In the genomic region with DNA sequence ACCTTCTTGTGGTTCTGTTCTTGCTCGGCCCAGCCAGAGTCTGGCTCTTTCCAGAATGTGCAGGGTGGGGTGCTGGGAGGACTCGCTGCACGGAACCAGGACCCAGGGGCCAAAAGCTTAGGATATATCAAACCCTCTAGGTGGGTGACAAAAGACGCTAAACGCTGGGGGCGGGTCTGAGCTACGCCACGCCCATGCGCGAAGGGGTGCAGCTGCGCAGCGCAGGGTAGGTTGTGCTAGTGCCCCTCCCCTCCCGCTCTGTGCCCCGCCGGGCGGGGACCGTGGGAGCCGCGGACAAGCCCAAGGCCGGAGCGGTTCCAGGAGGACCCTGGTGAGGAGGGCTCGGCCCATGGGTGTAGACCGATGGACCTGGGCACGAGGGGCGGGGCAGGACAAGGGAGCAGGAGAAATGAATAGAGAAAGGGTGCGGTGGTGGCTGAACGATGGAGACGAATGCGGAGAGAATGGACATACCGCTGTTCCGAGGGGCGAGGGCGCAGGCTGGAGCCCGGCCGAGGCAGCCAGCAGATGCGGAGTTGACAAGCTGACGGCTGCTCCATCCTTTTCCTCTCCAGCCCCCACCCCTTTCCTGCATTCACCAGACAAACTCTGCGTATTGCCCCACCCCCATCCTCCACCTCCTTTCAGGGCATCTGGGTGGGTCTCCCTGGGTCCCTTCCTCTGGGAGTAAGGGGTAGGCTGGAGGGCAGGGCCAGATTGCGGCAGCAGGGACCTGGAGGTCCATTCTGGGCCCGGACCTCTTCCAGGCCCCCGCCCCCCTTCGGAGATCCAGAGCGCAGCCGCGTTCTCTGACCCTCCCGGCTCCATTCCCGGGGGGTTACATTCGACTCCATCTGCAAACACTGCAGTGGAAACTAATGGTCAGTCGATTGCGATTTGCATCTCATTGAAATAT, we compare ENCODE assay signal across 7 cellular contexts. TPM values are rescaled to one million over a fixed set of nuclear protein-coding genes. Genes with fewer than 3 reads are reported as not detected.
DNase-seq lines count a peak whose midpoint lies in the region; TF ChIP-seq lines count a peak whose summit lies in the region.

TSS of gene RUSC1 (plus strand) at position 234 of the 916 bp plus-strand sequence. CDS start 880 bp downstream, outside the sequence.

- no peak for TF ChIP-seq POLR2A in ovary (IDR thresholded peaks at IDR 0.05)

- no peak for TF ChIP-seq EP300 in ovary (IDR thresholded peaks at IDR 0.05)

- H3K36me3 ChIP-seq in H7 (replicated peaks; ENCODE audit: control insufficient read depth, insufficient read depth, low read length) (peaks cover 14% of the 10 kb centered on the region), cardiac muscle cell (peaks cover 8% of the 10 kb centered on the region), ovary (no peaks in the 10 kb centered on the region), thymus (ENCODE audit: control insufficient read depth, insufficient read depth) (peaks cover 17% of the 10 kb centered on the region)

- intact Hi-C loops in ovary (cut with DNase I), result loop anchor here (5.0 to 10.0 kb wide), 6 partner anchors 44 to 146 kb away; partner anchors contain the start of genes HCN3 (in 3 of the 4), ENTREP3 (in 2 of the 4), KRTCAP2 (in 1 of the 4) and MTX1 (in 1 of the 4)

- H3K27ac ChIP-seq in adipose tissue (ENCODE audit: low read depth, low read length) (no peak within 1 kb of the TSS), cardiac muscle cell (no peak within 1 kb of the TSS), ovary (peak within 1 kb of the TSS; percentile 81 to 96), thymus (ENCODE audit: low read depth) (no peak within 1 kb of the TSS)

- H3K4me3 ChIP-seq in H7 (ENCODE audit: insufficient read depth, low read depth, low read length), result peak within 1 kb of the TSS; percentile 73
- peak within 1 kb of the TSS; percentile 19 for H3K4me3 ChIP-seq in cardiac muscle cell
- peak within 1 kb of the TSS; percentile 54 for H3K4me3 ChIP-seq in ovary
- peak within 1 kb of the TSS; percentile 56 for H3K4me3 ChIP-seq in thymus (ENCODE audit: low read length)

- H3K4me1 ChIP-seq in cardiac muscle cell (ENCODE audit: low read depth) (peaks cover 8% of the 10 kb centered on the region), ovary (ENCODE audit: insufficient read depth) (peaks cover 7% of the 10 kb centered on the region), thymus (ENCODE audit: control insufficient read depth, insufficient read depth, low read length) (peaks cover 8% of the 10 kb centered on the region)

- no peak for TF ChIP-seq CTCF in cardiac muscle cell (IDR thresholded peaks at IDR 0.05; ENCODE audit: low read depth, low read length)
- TF ChIP-seq CTCF in ovary (IDR thresholded peaks at IDR 0.05), result no peak

- 11 to 17% (median 14%) methylated on average over 45 to 50 of the region's 50 CpGs for WGBS in adipose tissue, 3 donors
- WGBS in ovary, 3 donors, result 5 to 8% (median 7%) methylated on average over 50 of the region's 50 CpGs
- WGBS in thymus, result 24% methylated on average over 50 of the region's 50 CpGs

- H3K27me3 ChIP-seq in H7 (ENCODE audit: control insufficient read depth, insufficient read depth, low read length), result peaks cover 14% of the 10 kb centered on the region
- no peaks in the 10 kb centered on the region for H3K27me3 ChIP-seq in cardiac muscle cell
- no peaks in the 10 kb centered on the region for H3K27me3 ChIP-seq in ovary
- no peaks in the 10 kb centered on the region for H3K27me3 ChIP-seq in thymus (ENCODE audit: control insufficient read depth, insufficient read depth)

- DNase-seq in H7 (peak; percentile 96), T-helper 1 cell (peak; percentile 53 to 70 (median 65)), cardiac muscle cell (ENCODE audit: low read depth in 1 of 2, low spot score in 1 of 2) (peak; percentile 61 to 71), ovary (peak; percentile 76 to 86 (median 85)), SIG-M5 (lab: John Stamatoyannopoulos, UW) (no peak)

- H3K9me3 ChIP-seq in cardiac muscle cell (ENCODE audit: low read depth), result no peaks in the 10 kb centered on the region
- H3K9me3 ChIP-seq in ovary, result no peaks in the 10 kb centered on the region
- H3K9me3 ChIP-seq in thymus (ENCODE audit: control insufficient read depth), result no peaks in the 10 kb centered on the region

RNA-seq across cellular contexts. Expression of gene RUSC1, which starts in this region (rescaled TPM):
- 85.2 and 93.8 TPM in 2 replicates for total RNA-seq in H7 (2014; rRNA removed; shearing (Covaris generic))
- polyA plus RNA-seq in adipose tissue, result 10 to 100 TPM; 15.4 to 30.0 (median 17.6) TPM
- 25.9 and 35.6 TPM in 2 replicates for total RNA-seq in cardiac muscle cell
- polyA plus RNA-seq in cardiac muscle cell, result 26.7 and 44.4 TPM in 2 replicates
- total RNA-seq in ovary, result 10 to 100 TPM; 13.5 to 55.6 (median 29.9) TPM
- polyA plus RNA-seq in ovary, result 10 to 100 TPM; 20.0 to 24.9 TPM
- 18.0 TPM for polyA plus RNA-seq in thymus

Comparison
In these comparisons a context has a peak if more than half of its experiments do, and no peak if none do; other contexts are left out.
1. H3K4me3 ChIP-seq: peak in every context shown above with its lines; median percentile 73 in H7; 56 in thymus; 54 in ovary; 19 in cardiac muscle cell.
2. H3K27ac ChIP-seq: peak in ovary (2 of 2); none in adipose tissue (single experiment), cardiac muscle cell (single experiment) and thymus (single experiment).